8 cellular contexts compared by ENCODE assay signal in the genomic region with DNA sequence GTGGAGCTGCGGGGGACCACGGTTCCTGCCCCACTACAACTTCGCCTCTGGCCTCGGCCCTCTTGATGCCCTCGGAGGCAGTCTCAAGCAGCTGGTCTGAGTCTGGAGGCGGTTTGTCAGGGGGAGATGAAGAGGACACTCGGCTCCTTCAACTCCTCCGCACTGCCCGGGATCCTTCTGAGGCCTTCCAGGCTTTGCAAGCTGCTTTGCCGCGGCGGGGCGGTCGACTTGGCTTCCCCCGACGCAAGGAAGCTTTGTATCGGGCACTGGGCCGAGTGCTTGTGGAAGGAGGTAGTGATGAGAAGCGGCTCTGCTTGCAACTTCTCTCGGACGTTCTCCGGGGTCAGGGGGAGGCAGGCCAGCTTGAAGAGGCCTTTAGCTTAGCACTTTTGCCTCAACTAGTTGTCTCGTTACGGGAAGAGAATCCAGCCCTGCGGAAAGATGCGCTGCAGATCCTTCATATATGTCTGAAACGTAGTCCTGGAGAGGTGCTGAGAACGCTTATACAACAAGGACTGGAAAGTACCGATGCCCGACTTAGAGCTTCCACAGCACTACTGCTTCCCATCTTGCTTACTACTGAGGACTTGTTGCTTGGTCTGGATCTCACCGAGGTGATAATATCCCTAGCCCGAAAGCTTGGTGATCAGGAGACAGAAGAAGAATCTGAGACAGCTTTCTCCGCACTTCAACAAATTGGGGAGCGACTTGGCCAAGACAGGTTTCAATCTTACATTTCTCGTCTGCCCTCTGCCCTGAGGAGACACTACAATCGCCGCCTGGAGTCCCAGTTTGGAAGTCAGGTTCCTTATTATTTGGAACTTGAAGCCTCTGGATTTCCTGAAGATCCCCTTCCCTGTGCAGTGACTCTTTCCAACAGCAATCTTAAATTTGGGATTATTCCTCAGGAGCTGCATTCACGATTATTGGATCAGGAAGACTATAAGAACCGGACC. TPM values are rescaled to one million over a fixed set of nuclear protein-coding genes. Genes with fewer than 3 reads are reported as not detected.
DNase-seq lines count a peak whose midpoint lies in the region; ATAC-seq, FAIRE-seq and TF ChIP-seq lines count a peak whose summit lies in the region.

No MANE protein-coding gene starts in this region.

- no peak for FAIRE-seq in A549 (lab: Jason Lieb, UNC)
- FAIRE-seq in pancreas (lab: Jason Lieb, UNC), result no peak

- no peaks in the 10 kb centered on the region for H3K9me3 ChIP-seq in A549
- no peaks in the 10 kb centered on the region for H3K9me3 ChIP-seq in pancreas

- H3K4me2 ChIP-seq in A549, result peak overlapping the region; percentile 92

- H3K27ac ChIP-seq in A549 (peak overlapping the region; percentile 80 to 89), pancreas (peak overlapping the region; percentile 48 to 85 (median 77))

- POLR2A ChIA-PET in A549 (lab: Yijun Ruan, JAX), result interaction anchor here (0.9 to 2.2 kb wide), 6 partner anchors 26 to 290 kb away, joined by 3 to 12 read pairs (median 10); partner anchors contain the start of genes FANCM, FKBP3, MIS18BP1 and PRPF39

- 3% methylated on average over 36 of the region's 39 CpGs for WGBS in A549 (ENCODE audit: missing lambda C conversion rate)
- 2% methylated on average over 39 of the region's 39 CpGs for WGBS in pancreas, 2 donors

- CTCF ChIA-PET in A549 (lab: Yijun Ruan, JAX), result interaction anchor here (0.6 to 2.1 kb wide), 5 partner anchors 16 to 290 kb away, joined by 3 to 6 read pairs (median 3); partner anchors contain the start of gene MIS18BP1

- H3K4me1 ChIP-seq in A549, result peaks cover 40% of the 10 kb centered on the region
- H3K4me1 ChIP-seq in pancreas, result peaks cover 18 to 43% (median 34%) of the 10 kb centered on the region in 3 donors

- TF ChIP-seq EP300 in A549 (IDR thresholded peaks at IDR 0.05), result no peak

- TF ChIP-seq RAD21 in A549 (conservative IDR thresholded peaks at IDR 0.05 in 1 of 2, IDR thresholded peaks at IDR 0.05 in 1 of 2), result no peak

- in situ Hi-C loops in G401 (cut with HindIII; ENCODE audit: low sequenced_read_pairs), result no loop called here

- no peaks in the 10 kb centered on the region for H3K36me3 ChIP-seq in pancreas

- H3K27me3 ChIP-seq in pancreas, result no peaks in the 10 kb centered on the region

- peak overlapping the region; percentile 76 for H3K4me3 ChIP-seq in A549
- peak overlapping the region; percentile 66 to 94 (median 78) for H3K4me3 ChIP-seq in pancreas

- TF ChIP-seq CTCF in A549 (IDR thresholded peaks at IDR 0.05) (no peak), pancreas (IDR thresholded peaks at IDR 0.05) (no peak)

- intact Hi-C loops in pancreas (cut with DNase I), result no loop called here

- peak; percentile 14 to 18 for ATAC-seq in A549
- ATAC-seq in HG03432 (IDR thresholded peaks at IDR 0.05; ENCODE audit: unreplicated experiment), result peak; percentile 1
- ATAC-seq in pancreas, result peak; percentile 21 to 42 (median 31)
- no peak for ATAC-seq in HG03469 (IDR thresholded peaks at IDR 0.05; ENCODE audit: unreplicated experiment)
- ATAC-seq in HG02798 (IDR thresholded peaks at IDR 0.05; ENCODE audit: poor library complexity, unreplicated experiment), result no peak

- peak in 1 of 2 experiments; percentile 33 for DNase-seq in A549 (ENCODE audit: low read depth in 1 of 2, low spot score in 1 of 2)
- peak; percentile 69 for DNase-seq in G401 (ENCODE audit: low spot score)
- DNase-seq in activated CD4-positive, alpha-beta T cell treated with anti-CD3 and anti-CD28 coated beads, Interleukin-2, amount 50 U/mL, for 4 hours, result peak; percentile 6 to 9
- peak; percentile 31 for DNase-seq in glomerular visceral epithelial cell (ENCODE audit: extremely low spot score)
- DNase-seq in pancreas, result peak; percentile 35 to 82 (median 58)

- TF ChIP-seq POLR2A in A549 (IDR thresholded peaks at IDR 0.05; ENCODE audit: low read length), result no peak

TF ChIP-seq in A549, 52 proteins besides CTCF, POLR2A, EP300 and RAD21:
- TF ChIP-seq CBX2 (IDR thresholded peaks at IDR 0.05; ENCODE audit: borderline replicate concordance, low read depth), result no peak
- peak; percentile 53; the same call in 1 of the 2 replicates for TF ChIP-seq PHF8 (IDR thresholded peaks at IDR 0.05; ENCODE audit: borderline replicate concordance, low read depth)
- no peak for TF ChIP-seq RFX5 (IDR thresholded peaks at IDR 0.05)
- no peak for TF ChIP-seq EHF (CRISPR knock-in tag; IDR thresholded peaks at IDR 0.05)

RNA-seq across cellular contexts. Expression of gene TOGARAM1, which starts 0.9 kb away (rescaled TPM):
- polyA plus RNA-seq in A549 (2011; rRNA removed) (17.6 and 18.9 TPM in 2 replicates), A549 (2017; fragmentation: RNase III; extraction: RNeasy Plus Mini Kit Qiagen cat#74134 plus additional on column Dnase treatment) (6.7 to 8.4 TPM (median 7.6 TPM) in 3 replicates), pancreas (1 to 10 TPM; 3.4 to 7.3 TPM)
- polyA plus RNA-seq in A549 (2012; cell fraction: cytosol; rRNA removed), result 2.6 and 2.7 TPM in 2 replicates
- polyA plus RNA-seq in A549 (2012; cell fraction: nucleus; rRNA removed), result 2.4 TPM in 2 replicates
- polyA minus RNA-seq in A549 (2011; rRNA and poly(A)+ RNA removed), result 23.1 and 25.1 TPM in 2 replicates
- total RNA-seq in G401 (2014; rRNA removed; shearing (Covaris generic)), result 4.4 and 6.8 TPM in 2 replicates
- 10 to 100 TPM in 1 of 6 donors, 1 to 10 TPM in 5; 6.6 to 13.3 (median 7.8) TPM for total RNA-seq in pancreas

RNA-seq across cellular contexts. Expression of gene KLHL28, which starts 1.1 kb away (rescaled TPM):
- polyA plus RNA-seq in A549 (2011; rRNA removed), result 8.3 and 10.0 TPM in 2 replicates
- polyA plus RNA-seq in A549 (2012; cell fraction: cytosol; rRNA removed), result 1.7 and 1.8 TPM in 2 replicates
- 1.5 and 3.2 TPM in 2 replicates for polyA plus RNA-seq in A549 (2012; cell fraction: nucleus; rRNA removed)
- polyA plus RNA-seq in A549 (2017; fragmentation: RNase III; extraction: RNeasy Plus Mini Kit Qiagen cat#74134 plus additional on column Dnase treatment), result 3.1 to 3.4 TPM (median 3.4 TPM) in 3 replicates
- 18.7 and 19.9 TPM in 2 replicates for polyA minus RNA-seq in A549 (2011; rRNA and poly(A)+ RNA removed)
- 0.68 and 2.7 TPM in 2 replicates for total RNA-seq in G401 (2014; rRNA removed; shearing (Covaris generic))
- total RNA-seq in pancreas, result 1 to 10 TPM; 5.1 to 9.2 (median 6.1) TPM
- 1 to 10 TPM; 1.5 to 2.5 TPM for polyA plus RNA-seq in pancreas

Comparison
In these comparisons a context has a peak if more than half of its experiments do, and no peak if none do; other contexts are left out.
1. ATAC-seq: peak in A549 (2 of 2), HG03432 (single experiment) and pancreas (4 of 4); none in HG03469 (single experiment) and HG02798 (single experiment).